In genomic region chr9:84228130-84228735, GRCh38 we compare ENCODE assay signal across 23 cellular contexts.
"Had no signal": no experiment of that assay in that cellular context is flagged by ENCODE, and none has a peak within 500 bp of the region (broad histone marks: within the 10 kb centered on the region; RNA-seq: fewer than 3 reads in every experiment).

No MANE protein-coding gene starts in this region.

- H3K36me3 ChIP-seq: breast epithelium, colonic mucosa, heart right ventricle, left ventricle myocardium inferior, right lobe of liver had no signal

- H3K4me1 ChIP-seq: breast epithelium, colonic mucosa, right lobe of liver had no signal

- H3K9ac ChIP-seq: parathyroid adenoma had no signal

- H3K27ac Mint-ChIP-seq: activated B cell treated with CpG ODN at 0.5 μM for 24 hours; activated CD4-positive, alpha-beta T cell treated with anti-CD3 and anti-CD28 coated beads for 36 hours; activated naive CD8-positive, alpha-beta T cell treated with anti-CD3 and anti-CD28 coated beads for 36 hours; natural killer cell; stimulated activated naive B cell treated with anti-CD40 and anti-IgM and Interleukin-4, amounts not matched to agents 10 μg/mL and 1 μg/mL and 100 μg/mL, for 72 hours had no signal

- H3K27ac ChIP-seq: breast epithelium, colonic mucosa, dorsolateral prefrontal cortex, epithelial cell of prostate, heart right ventricle, left ventricle myocardium inferior, parathyroid adenoma, right lobe of liver had no signal

- H3K4me1 Mint-ChIP-seq: activated B cell treated with CpG ODN at 0.5 μM for 24 hours; activated CD4-positive, alpha-beta T cell treated with anti-CD3 and anti-CD28 coated beads for 36 hours; activated naive CD8-positive, alpha-beta T cell treated with anti-CD3 and anti-CD28 coated beads for 36 hours; natural killer cell; stimulated activated naive B cell treated with anti-CD40 and anti-IgM and Interleukin-4, amounts not matched to agents 10 μg/mL and 1 μg/mL and 100 μg/mL, for 72 hours had no signal

- H2AFZ ChIP-seq: parathyroid adenoma had no signal

- H3K4me3 ChIP-seq: breast epithelium, colonic mucosa, dorsolateral prefrontal cortex, heart right ventricle, left ventricle myocardium inferior, right lobe of liver had no signal

- H3K9me3 ChIP-seq: breast epithelium, colonic mucosa, heart right ventricle, left ventricle myocardium inferior, right lobe of liver had no signal

- ATAC-seq: activated CD4-positive, alpha-beta T cell treated with anti-CD3 and anti-CD28 coated beads for 36 hours; heart right ventricle; natural killer cell; right lobe of liver; stimulated activated naive B cell treated with anti-CD40 and anti-IgM and Interleukin-4, amounts not matched to agents 10 μg/mL and 1 μg/mL and 100 μg/mL, for 72 hours had no signal

- H3K27me3 ChIP-seq: breast epithelium, colonic mucosa, dorsolateral prefrontal cortex, heart right ventricle, right lobe of liver had no signal

- DNase-seq: activated B cell treated with CpG ODN at 0.5 μM for 24 hours; activated CD4-positive, alpha-beta T cell treated with anti-CD3 and anti-CD28 coated beads for 36 hours; activated CD4-positive, alpha-beta T cell treated with anti-CD3 and anti-CD28 coated beads, Interleukin-2, amount 50 U/mL, for 4 hours; activated CD8-positive, alpha-beta memory T cell treated with anti-CD3 and anti-CD28 coated beads, Interleukin-2, amount 50 U/mL, for 48 hours; activated naive CD4-positive, alpha-beta T cell treated with Interleukin-2 at 50 U/mL for 16 hours; activated naive CD8-positive, alpha-beta T cell treated with anti-CD3 and anti-CD28 coated beads for 36 hours; activated T-cell treated with anti-CD3 and anti-CD28 coated beads, Interleukin-2, amount 50 U/mL, for 48 hours; colonic mucosa; dorsolateral prefrontal cortex; heart right ventricle; kidney glomerular epithelial cell; left ventricle myocardium inferior; midbrain; natural killer cell; right lobe of liver; small intestine; stimulated activated CD8-positive, alpha-beta memory T cell treated with anti-CD3 and anti-CD28 coated beads, Interleukin-4, amount 100 ng/mL, for 48 hours; stimulated activated naive B cell treated with anti-CD40 and anti-IgM and Interleukin-4, amounts not matched to agents 10 μg/mL and 1 μg/mL and 100 μg/mL, for 72 hours; T-helper 9 cell; trophoblast cell had no signal

- H3K79me2 ChIP-seq: parathyroid adenoma had no signal

- H3K9me3 Mint-ChIP-seq: activated B cell treated with CpG ODN at 0.5 μM for 24 hours; activated naive CD8-positive, alpha-beta T cell treated with anti-CD3 and anti-CD28 coated beads for 36 hours; natural killer cell had no signal

- H3K4me3 Mint-ChIP-seq: activated B cell treated with CpG ODN at 0.5 μM for 24 hours; activated CD4-positive, alpha-beta T cell treated with anti-CD3 and anti-CD28 coated beads for 36 hours; activated naive CD8-positive, alpha-beta T cell treated with anti-CD3 and anti-CD28 coated beads for 36 hours; natural killer cell; stimulated activated naive B cell treated with anti-CD40 and anti-IgM and Interleukin-4, amounts not matched to agents 10 μg/mL and 1 μg/mL and 100 μg/mL, for 72 hours had no signal

- H3K36me3 Mint-ChIP-seq: activated naive CD8-positive, alpha-beta T cell treated with anti-CD3 and anti-CD28 coated beads for 36 hours; natural killer cell; stimulated activated naive B cell treated with anti-CD40 and anti-IgM and Interleukin-4, amounts not matched to agents 10 μg/mL and 1 μg/mL and 100 μg/mL, for 72 hours had no signal
